8 cellular contexts compared by ENCODE assay signal in the genomic region with DNA sequence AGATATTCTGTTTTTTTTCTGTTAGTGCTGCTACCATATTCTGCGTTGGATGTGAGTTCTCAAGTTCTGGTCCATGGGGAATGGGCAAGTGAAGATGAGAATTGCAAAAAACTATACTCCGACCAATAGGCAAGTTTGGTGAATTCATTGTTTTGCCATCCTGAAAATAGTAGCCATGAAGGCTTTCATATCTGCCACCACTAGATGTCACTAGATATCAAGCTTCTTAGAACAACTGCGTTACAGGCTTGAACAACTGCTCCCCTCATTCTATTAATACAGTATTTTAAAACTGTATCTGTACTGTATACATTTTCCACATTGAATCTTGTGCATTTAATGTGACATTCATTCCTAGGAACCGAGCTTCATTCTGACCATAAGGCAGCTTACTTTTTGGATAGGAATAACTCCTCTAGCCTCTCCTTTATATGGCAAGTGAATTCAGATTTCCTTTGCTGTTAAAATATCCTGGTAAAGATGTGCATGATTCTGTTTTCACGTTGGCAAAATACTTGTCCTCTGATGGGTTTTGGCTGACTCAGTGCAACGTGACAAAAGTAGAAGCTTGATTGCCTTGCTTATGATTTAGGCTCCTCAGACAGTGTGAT.
DNase-seq lines count a peak whose midpoint lies in the region; ATAC-seq and TF ChIP-seq lines count a peak whose summit lies in the region.

No MANE protein-coding gene starts in this region.

- no peak overlapping the region for H2AFZ ChIP-seq in Loucy (ENCODE audit: low read length)

- no peak overlapping the region for H3K4me2 ChIP-seq in Loucy (ENCODE audit: low read depth, low read length, poor library complexity, severe bottlenecking)

- H3K4me3 ChIP-seq in Loucy (ENCODE audit: low read length, poor library complexity, severe bottlenecking) (no peak overlapping the region), dorsolateral prefrontal cortex (no peak overlapping the region)

- no peaks in the 10 kb centered on the region for H3K36me3 ChIP-seq in Loucy (ENCODE audit: insufficient read depth, low read length)

- no peaks in the 10 kb centered on the region for H3F3A ChIP-seq in Loucy (ENCODE audit: low read depth)

- no peaks in the 10 kb centered on the region for H3K4me1 ChIP-seq in Loucy (ENCODE audit: insufficient read depth, low read length, poor library complexity, severe bottlenecking)

- no peaks in the 10 kb centered on the region for H3K9me3 ChIP-seq in Loucy (ENCODE audit: insufficient read depth, low read depth, low read length)

- DNase-seq in EH (ENCODE audit: low read depth): peak; percentile 68
- peak; percentile 73 for DNase-seq in RPMI8226
- DNase-seq in dorsolateral prefrontal cortex: peak in 1 of 10 donors; percentile 16
- DNase-seq in medulla oblongata (ENCODE audit: extremely low spot score): peak; percentile 85
- no peak for DNase-seq in effector CD8-positive, alpha-beta T cell (lab: John Stamatoyannopoulos, UW)
- no peak for DNase-seq in cerebellar nuclear complex (lab: John Stamatoyannopoulos, UW)

- H4K20me1 ChIP-seq in Loucy (ENCODE audit: insufficient read depth, low read length, poor library complexity, severe bottlenecking): no peaks in the 10 kb centered on the region

- intact Hi-C loops in dorsolateral prefrontal cortex (cut with DNase I): loop anchor here in 1 of 2 donors (5.0 to 10.0 kb wide), 5 partner anchors 133 to 847 kb away; a partner anchor contains a TSS

- H3K27me3 ChIP-seq in Loucy (ENCODE audit: insufficient read depth, low read length, poor library complexity, severe bottlenecking) (no peaks in the 10 kb centered on the region), dorsolateral prefrontal cortex (no peaks in the 10 kb centered on the region)

- TF ChIP-seq CTCF in Loucy (conservative IDR thresholded peaks at IDR 0.05; ENCODE audit: low read length) (peak; percentile 89), dorsolateral prefrontal cortex (IDR thresholded peaks at IDR 0.05 in 54 of 56, conservative IDR thresholded peaks at IDR 0.05 in 2 of 56; ENCODE audit: low read depth in 1 of 56, partially characterized antibody in 56 of 56) (peak; percentile 70 to 96 (median 91))

- H3K79me2 ChIP-seq in Loucy (ENCODE audit: insufficient read depth, low read length): no peaks in the 10 kb centered on the region

- H3K9ac ChIP-seq in Loucy (ENCODE audit: low read depth, low read length, poor library complexity, severe bottlenecking): no peak overlapping the region

- H3K9me2 ChIP-seq in Loucy (replicated peaks; ENCODE audit: low read depth, low read length): no peaks in the 10 kb centered on the region

- peak; percentile 76 for ATAC-seq in GM21423 (IDR thresholded peaks at IDR 0.05; ENCODE audit: unreplicated experiment)

- peak overlapping the region in 43 of 59 donors; percentile 12 to 88 (median 48) for H3K27ac ChIP-seq in dorsolateral prefrontal cortex

Comparison
In these comparisons a context has a peak if more than half of its experiments do, and no peak if none do; other contexts are left out.
1. DNase-seq: peak in EH (single experiment), RPMI8226 (single experiment) and medulla oblongata (single experiment); none in effector CD8-positive, alpha-beta T cell (single experiment) and cerebellar nuclear complex (0 of 2).